4 cellular contexts compared by ENCODE assay signal in genomic region chr10:129816702-129817101, GRCh38.
"Had no signal": no experiment of that assay in that cellular context is flagged by ENCODE, and none has a peak within 500 bp of the region (broad histone marks: within the 10 kb centered on the region; RNA-seq: fewer than 3 reads in every experiment).

No MANE protein-coding gene starts in this region.

- ATAC-seq: HepG2, K562 had no signal

- DNase-seq: KBM-7 had no signal

- H3K27ac ChIP-seq: HL-60 had no signal

- H3K4me3 ChIP-seq: K562 had no signal
